17 cellular contexts compared by ENCODE assay signal in genomic region chr7:130935564-130936157, GRCh38.
DNase-seq lines count a peak whose midpoint lies in the region; ATAC-seq, FAIRE-seq and TF ChIP-seq lines count a peak whose summit lies in the region.
"Had no signal": no experiment of that assay in that cellular context is flagged by ENCODE, and none has a peak within 500 bp of the region (broad histone marks: within the 10 kb centered on the region; RNA-seq: fewer than 3 reads in every experiment).

No MANE protein-coding gene starts in this region.

- CTCF ChIA-PET in activated CD4-positive, alpha-beta T cell treated with anti-CD3 and anti-CD28 coated beads for 36 hours (lab: Charles Lee) = interaction anchor here (0.8 to 0.9 kb wide), 2 partner anchors 19 to 38 kb away, joined by 3 to 5 read pairs; no protein-coding TSS in a partner anchor
- CTCF ChIA-PET in naive thymus-derived CD4-positive, alpha-beta T cell (lab: Charles Lee) = no interaction called here

- H3K9me3 ChIP-seq in naive thymus-derived CD4-positive, alpha-beta T cell (ENCODE audit: control insufficient read depth in 2 of 3, low read length in 3 of 3) = no peaks in the 10 kb centered on the region
- H3K9me3 ChIP-seq in WERI-Rb-1 (ENCODE audit: severe bottlenecking) = no peaks in the 10 kb centered on the region
- H3K9me3 ChIP-seq: heart right ventricle had no signal

- H3K36me3 Mint-ChIP-seq in activated CD4-positive, alpha-beta T cell treated with anti-CD3 and anti-CD28 coated beads for 36 hours (ENCODE audit: low read depth) = peaks cover 79% of the 10 kb centered on the region
- peaks cover 32% of the 10 kb centered on the region for H3K36me3 Mint-ChIP-seq in activated naive CD8-positive, alpha-beta T cell
- peaks cover 15 to 42% (median 29%) of the 10 kb centered on the region in 5 donors for H3K36me3 Mint-ChIP-seq in naive thymus-derived CD4-positive, alpha-beta T cell

- H3K27me3 ChIP-seq in naive thymus-derived CD4-positive, alpha-beta T cell (ENCODE audit: control insufficient read depth in 2 of 2, insufficient read depth in 2 of 2, low read length in 2 of 2) = no peaks in the 10 kb centered on the region
- no peaks in the 10 kb centered on the region for H3K27me3 ChIP-seq in WERI-Rb-1 (ENCODE audit: insufficient read depth, low read depth, severe bottlenecking)
- H3K27me3 ChIP-seq: heart right ventricle had no signal

- FAIRE-seq in GM12891 (lab: Jason Lieb, UNC) = no peak
- FAIRE-seq: A204.1, RCC 7860 had no signal

- intact Hi-C loops in activated CD4-positive, alpha-beta T cell treated with anti-CD3 and anti-CD28 coated beads for 36 hours (cut with DNase I, micrococcal nuclease) = no loop called here
- intact Hi-C loops in naive thymus-derived CD4-positive, alpha-beta T cell (cut with micrococcal nuclease) = no loop called here

- peak overlapping the region; percentile 2 for H3K4me3 Mint-ChIP-seq in activated CD4-positive, alpha-beta T cell treated with anti-CD3 and anti-CD28 coated beads for 36 hours
- no peak overlapping the region for H3K4me3 Mint-ChIP-seq in activated naive CD8-positive, alpha-beta T cell
- peak overlapping the region in 3 of 10 donors; percentile 14 to 56 (median 18) for H3K4me3 Mint-ChIP-seq in naive thymus-derived CD4-positive, alpha-beta T cell

- H3K4me1 Mint-ChIP-seq in activated CD4-positive, alpha-beta T cell treated with anti-CD3 and anti-CD28 coated beads for 36 hours = peaks cover 89% of the 10 kb centered on the region
- H3K4me1 Mint-ChIP-seq in activated naive CD8-positive, alpha-beta T cell (ENCODE audit: low read depth) = peaks cover 89% of the 10 kb centered on the region
- peaks cover 58 to 96% (median 84%) of the 10 kb centered on the region in 7 donors for H3K4me1 Mint-ChIP-seq in naive thymus-derived CD4-positive, alpha-beta T cell

- peaks cover 0 to 6% (median 0%) of the 10 kb centered on the region in 3 experiments for H3K36me3 ChIP-seq in naive thymus-derived CD4-positive, alpha-beta T cell (ENCODE audit: control insufficient read depth in 2 of 3, insufficient read depth in 3 of 3, low read length in 3 of 3)
- no peaks in the 10 kb centered on the region for H3K36me3 ChIP-seq in WERI-Rb-1

- no peaks in the 10 kb centered on the region for H3K27me3 Mint-ChIP-seq in activated CD4-positive, alpha-beta T cell treated with anti-CD3 and anti-CD28 coated beads for 36 hours
- H3K27me3 Mint-ChIP-seq in activated naive CD8-positive, alpha-beta T cell = no peaks in the 10 kb centered on the region
- no peaks in the 10 kb centered on the region for H3K27me3 Mint-ChIP-seq in naive thymus-derived CD4-positive, alpha-beta T cell

- no peaks in the 10 kb centered on the region for H3K9me3 Mint-ChIP-seq in activated CD4-positive, alpha-beta T cell treated with anti-CD3 and anti-CD28 coated beads for 36 hours (ENCODE audit: low read depth)
- H3K9me3 Mint-ChIP-seq in activated naive CD8-positive, alpha-beta T cell (ENCODE audit: low read depth) = no peaks in the 10 kb centered on the region
- no peaks in the 10 kb centered on the region for H3K9me3 Mint-ChIP-seq in naive thymus-derived CD4-positive, alpha-beta T cell

- DNase-seq in activated CD4-positive, alpha-beta T cell treated with anti-CD3 and anti-CD28 coated beads for 36 hours = no peak
- no peak for DNase-seq in activated CD4-positive, alpha-beta T cell treated with anti-CD3 and anti-CD28 coated beads for 48 hours
- DNase-seq in GM12891 (ENCODE audit: insufficient read length, low spot score) = no peak
- DNase-seq in naive thymus-derived CD4-positive, alpha-beta T cell = no peak
- DNase-seq in DMS114 treated with DMSO at 0.1 percent for 48 hours (lab: John Stamatoyannopoulos, UW; ENCODE audit: unreplicated experiment) = no peak
- DNase-seq in WERI-Rb-1 = no peak
- no peak for DNase-seq in NCI-H1105 treated with DMSO at 0.1 percent for 48 hours (lab: John Stamatoyannopoulos, UW)
- DNase-seq: activated CD8-positive, alpha-beta memory T cell treated with anti-CD3 and anti-CD28 coated beads for 24 hours; heart right ventricle; left cardiac atrium; NCI-H187; NCI-H510A treated with DMSO at 0.1 percent for 48 hours had no signal

- TF ChIP-seq CTCF in WERI-Rb-1 (IDR thresholded peaks at IDR 0.05; ENCODE audit: low read depth, low read length) = no peak

- no peak for ATAC-seq in activated CD4-positive, alpha-beta T cell treated with anti-CD3 and anti-CD28 coated beads for 36 hours
- ATAC-seq in naive thymus-derived CD4-positive, alpha-beta T cell = no peak
- ATAC-seq: esophagus mucosa had no signal

- no peak overlapping the region for H3K4me3 ChIP-seq in naive thymus-derived CD4-positive, alpha-beta T cell (ENCODE audit: low read length)
- H3K4me3 ChIP-seq in WERI-Rb-1 (ENCODE audit: low read depth, low read length) = no peak overlapping the region
- H3K4me3 ChIP-seq: coronary artery, heart right ventricle had no signal

- H3K4me1 ChIP-seq in naive thymus-derived CD4-positive, alpha-beta T cell (ENCODE audit: control insufficient read depth in 2 of 2, insufficient read depth in 2 of 2, low read length in 2 of 2) = peaks cover 47 to 53% of the 10 kb centered on the region in 2 donors

- peak overlapping the region; percentile 83 for H3K27ac Mint-ChIP-seq in activated CD4-positive, alpha-beta T cell treated with anti-CD3 and anti-CD28 coated beads for 36 hours
- H3K27ac Mint-ChIP-seq in activated naive CD8-positive, alpha-beta T cell = peak overlapping the region; percentile 68
- peak overlapping the region in 8 of 9 donors; percentile 25 to 78 (median 62) for H3K27ac Mint-ChIP-seq in naive thymus-derived CD4-positive, alpha-beta T cell

- POLR2A ChIA-PET in activated CD4-positive, alpha-beta T cell treated with anti-CD3 and anti-CD28 coated beads for 36 hours (lab: Charles Lee) = interaction anchor here (0.6 to 2.6 kb wide), 4 partner anchors 15 to 160 kb away, joined by 3 to 12 read pairs (median 5); no protein-coding TSS in a partner anchor
- POLR2A ChIA-PET in naive thymus-derived CD4-positive, alpha-beta T cell (lab: Charles Lee) = interaction anchor here (0.6 to 0.9 kb wide), 2 partner anchors 9 to 21 kb away, joined by 3 read pairs; no protein-coding TSS in a partner anchor

- H3K27ac ChIP-seq in naive thymus-derived CD4-positive, alpha-beta T cell (ENCODE audit: low read depth, low read length) = no peak overlapping the region
- no peak overlapping the region for H3K27ac ChIP-seq in WERI-Rb-1
- H3K27ac ChIP-seq: coronary artery, heart right ventricle had no signal

- peak; percentile 34; the same call in 1 of the 2 replicates for TF ChIP-seq POLR2A in GM12891 (IDR thresholded peaks at IDR 0.05; ENCODE audit: low read depth, low read length)

TF ChIP-seq in GM12891, 5 proteins besides CTCF, POLR2A, EP300 and RAD21:
- TF ChIP-seq POLR2AphosphoS5 (IDR thresholded peaks at IDR 0.05; ENCODE audit: low read depth, low read length) = peak; percentile 81; the same call in 1 of the 2 replicates
- TF ChIP-seq PAX5 (IDR thresholded peaks at IDR 0.05; ENCODE audit: insufficient read depth, low read length, severe bottlenecking) = no peak
